ENCODE assay signal across 12 cellular contexts in the genomic region with DNA sequence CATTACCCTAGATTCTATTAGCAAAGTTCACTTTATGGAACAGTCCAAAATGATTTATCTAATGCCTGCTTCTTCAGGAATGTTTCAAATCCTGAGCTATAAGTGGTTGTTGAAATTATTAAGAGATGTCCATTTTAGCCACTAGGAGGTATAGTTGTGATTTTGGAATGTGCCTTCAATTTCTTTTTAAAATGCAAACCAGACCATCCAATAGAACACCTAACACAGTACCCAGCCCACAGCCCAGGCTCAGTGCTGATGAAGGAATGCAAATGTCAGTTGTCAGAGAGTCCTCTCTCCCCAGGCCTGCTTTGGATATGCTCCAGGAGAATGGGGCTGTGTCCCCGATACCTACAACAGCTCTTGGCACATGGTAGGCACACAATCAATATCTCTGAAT.
A peak's percentile ranks its signal among the peaks of the same experiment; 100 is the strongest.
DNase-seq lines count a peak whose midpoint lies in the region; ATAC-seq and TF ChIP-seq lines count a peak whose summit lies in the region.
"Had no signal": no experiment of that assay in that cellular context is flagged by ENCODE, and none has a peak within 500 bp of the region (broad histone marks: within the 10 kb centered on the region; RNA-seq: fewer than 3 reads in every experiment).

No MANE protein-coding gene starts in this region.

- H3K36me3 ChIP-seq in Caco-2 (ENCODE audit: control insufficient read depth, insufficient read depth, low read length) (no peaks in the 10 kb centered on the region), psoas muscle (ENCODE audit: insufficient read depth in 1 of 2, low read depth in 1 of 2) (no peaks in the 10 kb centered on the region), Peyer's patch (no peaks in the 10 kb centered on the region)
- H3K36me3 ChIP-seq: spleen had no signal

- 86 to 90% (median 86%) methylated on average over 1 of the region's 1 CpG for WGBS in psoas muscle, 3 donors

- H3K27ac Mint-ChIP-seq in osteocyte (ENCODE audit: unreplicated experiment) (no peak overlapping the region), Caco-2 (ENCODE audit: unreplicated experiment) (no peak overlapping the region)
- H3K27ac Mint-ChIP-seq in activated T-helper 1 cell treated with anti-CD3 and anti-CD28 coated beads, Interleukin-12 subunit alpha, Interleukin-12 subunit beta, Interleukin-2, Interleukin-4 antibody, amounts not matched to agents 30 ng/mL and 10 ng/mL and 1 ng/mL, durations not matched to agents 14 hours and 24 hours and 36 hours = no peak overlapping the region
- H3K27ac Mint-ChIP-seq: activated CD4-positive, alpha-beta memory T cell treated with anti-CD3 and anti-CD28 coated beads for 36 hours; activated naive CD8-positive, alpha-beta T cell treated with anti-CD3 and anti-CD28 coated beads, Interleukin-2, amount 50 U/mL, for 24 hours had no signal

- H3K4me3 Mint-ChIP-seq in osteocyte (ENCODE audit: unreplicated experiment) = no peak overlapping the region
- H3K4me3 Mint-ChIP-seq in Caco-2 (ENCODE audit: unreplicated experiment) = no peak overlapping the region
- H3K4me3 Mint-ChIP-seq in activated T-helper 1 cell treated with anti-CD3 and anti-CD28 coated beads, Interleukin-12 subunit alpha, Interleukin-12 subunit beta, Interleukin-2, Interleukin-4 antibody, amounts not matched to agents 30 ng/mL and 10 ng/mL and 1 ng/mL, durations not matched to agents 14 hours and 24 hours and 36 hours = no peak overlapping the region
- H3K4me3 Mint-ChIP-seq: activated CD4-positive, alpha-beta memory T cell treated with anti-CD3 and anti-CD28 coated beads for 36 hours; activated naive CD8-positive, alpha-beta T cell treated with anti-CD3 and anti-CD28 coated beads, Interleukin-2, amount 50 U/mL, for 24 hours had no signal

- TF ChIP-seq POLR2A in Peyer's patch (IDR thresholded peaks at IDR 0.05) = no peak

- H3K27ac ChIP-seq in dorsolateral prefrontal cortex = no peak overlapping the region
- H3K27ac ChIP-seq in psoas muscle = no peak overlapping the region
- no peak overlapping the region for H3K27ac ChIP-seq in Peyer's patch
- H3K27ac ChIP-seq: spleen had no signal

- CTCF ChIA-PET in Caco-2 (lab: Charles Lee) = interaction anchor here (0.7 to 1.2 kb wide), 11 partner anchors 44 to 577 kb away, joined by 3 to 11 read pairs (median 4); no protein-coding TSS in a partner anchor

- peaks cover 81% of the 10 kb centered on the region for H3K27me3 Mint-ChIP-seq in osteocyte (ENCODE audit: unreplicated experiment)
- peaks cover 5% of the 10 kb centered on the region for H3K27me3 Mint-ChIP-seq in Caco-2 (ENCODE audit: insufficient read depth, unreplicated experiment)
- H3K27me3 Mint-ChIP-seq in activated T-helper 1 cell treated with anti-CD3 and anti-CD28 coated beads, Interleukin-12 subunit alpha, Interleukin-12 subunit beta, Interleukin-2, Interleukin-4 antibody, amounts not matched to agents 30 ng/mL and 10 ng/mL and 1 ng/mL, durations not matched to agents 14 hours and 24 hours and 36 hours (ENCODE audit: insufficient read depth) = peaks cover 11% of the 10 kb centered on the region

- no peak for ATAC-seq in psoas muscle
- ATAC-seq: activated naive CD8-positive, alpha-beta T cell treated with anti-CD3 and anti-CD28 coated beads, Interleukin-2, amount 50 U/mL, for 24 hours had no signal

- no peaks in the 10 kb centered on the region for H3K4me1 ChIP-seq in Caco-2
- peaks cover 4% of the 10 kb centered on the region for H3K4me1 ChIP-seq in psoas muscle
- H3K4me1 ChIP-seq in Peyer's patch = no peaks in the 10 kb centered on the region
- H3K4me1 ChIP-seq: spleen had no signal

- no TSS peak for BruUV-seq in Caco-2 (replicated peaks; lab: Mats Ljungman, UMichigan)

- DNase-seq in GM03348 (ENCODE audit: low spot score) (peak; percentile 55), NCI-H226 (peak; percentile 26), dorsolateral prefrontal cortex (no peak), osteocyte (ENCODE audit: extremely low spot score, unreplicated experiment) (no peak), Caco-2 (no peak), psoas muscle (no peak), Peyer's patch (no peak)
- no peak for DNase-seq in activated T-helper 1 cell treated with anti-CD3 and anti-CD28 coated beads, Interleukin-12 subunit alpha, Interleukin-12 subunit beta, Interleukin-2, Interleukin-4 antibody, amounts not matched to agents 30 ng/mL and 10 ng/mL and 1 ng/mL, durations not matched to agents 14 hours and 24 hours and 36 hours (ENCODE audit: low spot score)
- DNase-seq: activated CD4-positive, alpha-beta memory T cell treated with anti-CD3 and anti-CD28 coated beads for 36 hours; activated naive CD8-positive, alpha-beta T cell treated with anti-CD3 and anti-CD28 coated beads, Interleukin-2, amount 50 U/mL, for 24 hours; NCI-H2081 treated with DMSO at 0.1 percent for 48 hours; spleen had no signal

- H3K9me3 Mint-ChIP-seq in osteocyte (ENCODE audit: unreplicated experiment) = no peaks in the 10 kb centered on the region
- no peaks in the 10 kb centered on the region for H3K9me3 Mint-ChIP-seq in Caco-2 (ENCODE audit: unreplicated experiment)
- no peaks in the 10 kb centered on the region for H3K9me3 Mint-ChIP-seq in activated T-helper 1 cell treated with anti-CD3 and anti-CD28 coated beads, Interleukin-12 subunit alpha, Interleukin-12 subunit beta, Interleukin-2, Interleukin-4 antibody, amounts not matched to agents 30 ng/mL and 10 ng/mL and 1 ng/mL, durations not matched to agents 14 hours and 24 hours and 36 hours
- H3K9me3 Mint-ChIP-seq: activated CD4-positive, alpha-beta memory T cell treated with anti-CD3 and anti-CD28 coated beads for 36 hours; activated naive CD8-positive, alpha-beta T cell treated with anti-CD3 and anti-CD28 coated beads, Interleukin-2, amount 50 U/mL, for 24 hours had no signal

- H3K4me1 Mint-ChIP-seq in osteocyte (ENCODE audit: unreplicated experiment) = no peaks in the 10 kb centered on the region
- no peaks in the 10 kb centered on the region for H3K4me1 Mint-ChIP-seq in Caco-2 (ENCODE audit: low read depth, unreplicated experiment)
- H3K4me1 Mint-ChIP-seq in activated T-helper 1 cell treated with anti-CD3 and anti-CD28 coated beads, Interleukin-12 subunit alpha, Interleukin-12 subunit beta, Interleukin-2, Interleukin-4 antibody, amounts not matched to agents 30 ng/mL and 10 ng/mL and 1 ng/mL, durations not matched to agents 14 hours and 24 hours and 36 hours (ENCODE audit: low read depth) = no peaks in the 10 kb centered on the region
- H3K4me1 Mint-ChIP-seq: activated naive CD8-positive, alpha-beta T cell treated with anti-CD3 and anti-CD28 coated beads, Interleukin-2, amount 50 U/mL, for 24 hours had no signal

- POLR2A ChIA-PET in Caco-2 (lab: Charles Lee) = no interaction called here

- intact Hi-C loops in dorsolateral prefrontal cortex (cut with DNase I) = loop anchor here (5.0 kb wide), 1 partner anchor 226 kb away; no protein-coding TSS in a partner anchor
- intact Hi-C loops in Caco-2 (cut with micrococcal nuclease; ENCODE audit: unreplicated experiment) = loop anchor here (1.0 to 5.0 kb wide), 2 partner anchors 91 to 227 kb away; no protein-coding TSS in a partner anchor
- intact Hi-C loops in psoas muscle (cut with DNase I) = no loop called here
- intact Hi-C loops in activated T-helper 1 cell treated with anti-CD3 and anti-CD28 coated beads, Interleukin-12 subunit alpha, Interleukin-12 subunit beta, Interleukin-2, Interleukin-4 antibody, amounts not matched to agents 30 ng/mL and 10 ng/mL and 1 ng/mL, durations not matched to agents 14 hours and 24 hours and 36 hours (cut with micrococcal nuclease) = no loop called here

- H3K36me3 Mint-ChIP-seq in osteocyte (ENCODE audit: unreplicated experiment) = no peaks in the 10 kb centered on the region
- H3K36me3 Mint-ChIP-seq in Caco-2 (ENCODE audit: insufficient read depth, unreplicated experiment) = no peaks in the 10 kb centered on the region
- H3K36me3 Mint-ChIP-seq in activated T-helper 1 cell treated with anti-CD3 and anti-CD28 coated beads, Interleukin-12 subunit alpha, Interleukin-12 subunit beta, Interleukin-2, Interleukin-4 antibody, amounts not matched to agents 30 ng/mL and 10 ng/mL and 1 ng/mL, durations not matched to agents 14 hours and 24 hours and 36 hours (ENCODE audit: low read depth) = no peaks in the 10 kb centered on the region
- H3K36me3 Mint-ChIP-seq: activated CD4-positive, alpha-beta memory T cell treated with anti-CD3 and anti-CD28 coated beads for 36 hours had no signal

- peak in 48 of 56 donors; percentile 8 to 60 (median 34) for TF ChIP-seq CTCF in dorsolateral prefrontal cortex (IDR thresholded peaks at IDR 0.05 in 54 of 56, conservative IDR thresholded peaks at IDR 0.05 in 2 of 56; ENCODE audit: low read depth in 1 of 56, partially characterized antibody in 56 of 56)
- TF ChIP-seq CTCF in osteocyte (IDR thresholded peaks at IDR 0.05) = peak; percentile 48
- peak in 1 of 2 experiments; percentile 24 for TF ChIP-seq CTCF in Caco-2 (IDR thresholded peaks at IDR 0.05; ENCODE audit: insufficient read depth in 1 of 2, low read depth in 1 of 2, low read length in 1 of 2, severe bottlenecking in 1 of 2, unreplicated experiment in 1 of 2)
- no peak for TF ChIP-seq CTCF in psoas muscle (IDR thresholded peaks at IDR 0.05)
- peak in 1 of 6 experiments; percentile 3 for TF ChIP-seq CTCF in Peyer's patch (IDR thresholded peaks at IDR 0.05)

- H3K4me3 ChIP-seq in dorsolateral prefrontal cortex = no peak overlapping the region
- no peak overlapping the region for H3K4me3 ChIP-seq in Caco-2 (ENCODE audit: low read depth, low read length)
- no peak overlapping the region for H3K4me3 ChIP-seq in psoas muscle
- no peak overlapping the region for H3K4me3 ChIP-seq in Peyer's patch
- H3K4me3 ChIP-seq: spleen had no signal

- H3K9me3 ChIP-seq in Caco-2 = no peaks in the 10 kb centered on the region
- H3K9me3 ChIP-seq in psoas muscle = no peaks in the 10 kb centered on the region
- H3K9me3 ChIP-seq in Peyer's patch = no peaks in the 10 kb centered on the region
- H3K9me3 ChIP-seq: spleen had no signal

- H3K27me3 ChIP-seq in dorsolateral prefrontal cortex (peaks cover 0 to 5% (median 0%) of the 10 kb centered on the region in 45 donors), Caco-2 (replicated peaks; ENCODE audit: control insufficient read depth, insufficient read depth, low read length) (no peaks in the 10 kb centered on the region), psoas muscle (ENCODE audit: insufficient read depth in 3 of 3, low read length in 2 of 3) (peaks cover 0 to 2% (median 0%) of the 10 kb centered on the region in 3 donors), Peyer's patch (no peaks in the 10 kb centered on the region)

Comparison
In these comparisons a context has a peak if more than half of its experiments do, and no peak if none do; other contexts are left out.
1. DNase-seq: peak in GM03348 (single experiment) and NCI-H226 (single experiment); none in dorsolateral prefrontal cortex (0 of 10), osteocyte (single experiment), Caco-2 (0 of 2), psoas muscle (0 of 2), activated T-helper 1 cell treated with anti-CD3 and anti-CD28 coated beads, Interleukin-12 subunit alpha, Interleukin-12 subunit beta, Interleukin-2, Interleukin-4 antibody, amounts not matched to agents 30 ng/mL and 10 ng/mL and 1 ng/mL, durations not matched to agents 14 hours and 24 hours and 36 hours (single experiment) and Peyer's patch (0 of 3).
2. intact Hi-C loops: an anchor here in dorsolateral prefrontal cortex (5.0 kb wide) and Caco-2 (1.0 to 5.0 kb wide); none called in psoas muscle and activated T-helper 1 cell treated with anti-CD3 and anti-CD28 coated beads, Interleukin-12 subunit alpha, Interleukin-12 subunit beta, Interleukin-2, Interleukin-4 antibody, amounts not matched to agents 30 ng/mL and 10 ng/mL and 1 ng/mL, durations not matched to agents 14 hours and 24 hours and 36 hours.